Comparison of ENCODE assay signal across 9 cellular contexts in the genomic region with DNA sequence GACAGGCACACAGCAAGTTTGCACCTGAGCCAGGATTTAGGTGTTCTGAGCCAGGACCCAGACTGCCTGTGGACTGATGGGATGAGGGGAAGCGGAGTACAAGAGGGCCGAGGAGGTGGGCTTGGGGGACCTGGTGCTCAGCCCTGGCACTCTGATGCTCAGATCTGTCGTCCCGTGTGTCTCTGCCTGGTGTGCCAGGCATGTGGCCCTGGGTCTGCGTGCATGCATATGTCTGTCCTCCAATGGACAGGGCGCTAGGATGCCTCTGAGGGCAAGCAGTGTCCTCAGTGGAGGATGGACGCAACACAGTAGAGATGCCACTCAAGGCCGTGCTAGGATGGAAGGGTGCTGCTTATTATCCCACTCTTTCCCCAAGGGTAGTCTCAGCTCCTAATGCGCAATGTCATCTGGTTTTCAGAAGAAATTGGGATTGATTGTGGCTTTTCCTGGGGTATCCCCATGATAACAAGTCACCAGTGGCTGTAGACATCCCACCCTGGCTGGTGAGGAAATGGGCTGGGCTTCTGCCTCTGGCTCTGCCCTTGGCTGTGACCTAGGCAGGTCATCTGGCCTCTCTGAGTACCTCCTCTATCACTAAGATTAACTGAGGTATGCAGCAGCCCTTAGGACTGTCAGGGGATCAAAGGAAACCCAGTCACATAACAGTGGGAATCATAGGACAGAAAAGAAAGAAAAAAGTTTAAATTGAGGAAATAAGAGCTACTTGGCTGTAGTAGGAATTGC. TPM values are rescaled to one million over a fixed set of nuclear protein-coding genes. Genes with fewer than 3 reads are reported as not detected.
DNase-seq lines count a peak whose midpoint lies in the region; ATAC-seq, FAIRE-seq and TF ChIP-seq lines count a peak whose summit lies in the region.
"Had no signal": no experiment of that assay in that cellular context is flagged by ENCODE, and none has a peak within 500 bp of the region (broad histone marks: within the 10 kb centered on the region; RNA-seq: fewer than 3 reads in every experiment).

No MANE protein-coding gene starts in this region.

- no peak overlapping the region for H2BK15ac ChIP-seq in H9 (ENCODE audit: low read depth, low read length)

- H3K27ac ChIP-seq in H9 (ENCODE audit: insufficient read length, low read depth, low read length), result no peak overlapping the region
- H3K27ac ChIP-seq in small intestine (ENCODE audit: low read depth in 1 of 2, low read length in 1 of 2), result peak overlapping the region; percentile 28 to 84

- H3K23ac ChIP-seq in H9 (ENCODE audit: insufficient read length, low read depth, low read length), result no peak overlapping the region

- no peak overlapping the region for H3K18ac ChIP-seq in H9 (ENCODE audit: insufficient read length, low read depth, low read length)

- H3K4me3 ChIP-seq in small intestine (ENCODE audit: low read depth in 1 of 2, low read length in 2 of 2), result no peak overlapping the region

- peaks cover 14% of the 10 kb centered on the region for H3K4me1 ChIP-seq in H9 (ENCODE audit: insufficient read depth, low read length)
- H3K4me1 ChIP-seq in small intestine (ENCODE audit: control insufficient read depth in 2 of 2, insufficient read depth in 1 of 2, low read depth in 1 of 2, low read length in 1 of 2), result peaks cover 4 to 11% of the 10 kb centered on the region in 2 donors

- peaks cover 22 to 28% of the 10 kb centered on the region in 2 experiments for H3K4me1 Mint-ChIP-seq in H9
- H3K4me1 Mint-ChIP-seq in activated CD4-positive, alpha-beta memory T cell treated with anti-CD3 and anti-CD28 coated beads for 36 hours (ENCODE audit: low read depth), result peaks cover 56% of the 10 kb centered on the region

- no peak overlapping the region for H4K8ac ChIP-seq in H9 (replicated peaks; ENCODE audit: insufficient read length, low read depth, low read length)

- H3K27ac Mint-ChIP-seq in H9, result peak overlapping the region; percentile 38 to 78 (median 57); a peak in 6 of 7 replicates
- H3K27ac Mint-ChIP-seq in activated CD4-positive, alpha-beta memory T cell treated with anti-CD3 and anti-CD28 coated beads for 36 hours, result peak overlapping the region; percentile 3

- no peaks in the 10 kb centered on the region for H4K20me1 ChIP-seq in H9 (ENCODE audit: control insufficient read depth, insufficient read depth, insufficient read length)

- no peak overlapping the region for H3T11ph ChIP-seq in H9 (ENCODE audit: low read length)

- H3K9ac ChIP-seq in H9 (ENCODE audit: extremely low read depth, insufficient read length, low read length), result no peak overlapping the region

- TF ChIP-seq CTCF in H9 (conservative IDR thresholded peaks at IDR 0.05), result no peak

- POLR2A ChIA-PET in activated CD4-positive, alpha-beta memory T cell treated with anti-CD3 and anti-CD28 coated beads for 36 hours (lab: Charles Lee), result interaction anchor here (1.2 kb wide), 1 partner anchor 10 kb away, joined by 3 read pairs; no protein-coding TSS in a partner anchor

- H3K9me3 ChIP-seq in H9 (ENCODE audit: control insufficient read depth, low read depth, low read length) (no peaks in the 10 kb centered on the region), small intestine (ENCODE audit: control insufficient read depth, low read depth) (no peaks in the 10 kb centered on the region)

- FAIRE-seq in small intestine (lab: Jason Lieb, UNC), result no peak

- H3K4ac ChIP-seq in H9 (ENCODE audit: low read depth, low read length), result no peak overlapping the region

- no CpG with 5 or more reads among the region's 9 CpGs for WGBS in H9 (ENCODE audit: extremely low coverage, insufficient read length, low lambda C conversion rate)
- WGBS in small intestine, 3 donors, result 88 to 94% (median 93%) methylated on average over 9 of the region's 9 CpGs

- no peak overlapping the region for H3K56ac ChIP-seq in H9 (ENCODE audit: insufficient read length, low read depth, low read length)

- H2AK5ac ChIP-seq in H9 (ENCODE audit: insufficient read length, low read length), result no peak overlapping the region

- H3K79me1 ChIP-seq in H9 (ENCODE audit: insufficient read depth, low read depth, low read length, poor library complexity, severe bottlenecking), result no peaks in the 10 kb centered on the region

- intact Hi-C loops in activated CD4-positive, alpha-beta memory T cell treated with anti-CD3 and anti-CD28 coated beads for 36 hours (cut with micrococcal nuclease), result no loop called here

- CTCF ChIA-PET in activated CD4-positive, alpha-beta memory T cell treated with anti-CD3 and anti-CD28 coated beads for 36 hours (lab: Charles Lee), result interaction anchor here (0.6 to 4.4 kb wide), 3 partner anchors 10 to 1213 kb away, joined by 3 to 38 read pairs (median 3); no protein-coding TSS in a partner anchor

- H3K36me3 ChIP-seq in small intestine (ENCODE audit: control insufficient read depth in 2 of 2, insufficient read depth in 2 of 2, low read length in 2 of 2), result peaks cover 0 to 2% of the 10 kb centered on the region in 2 donors

- H2BK12ac ChIP-seq in H9 (ENCODE audit: insufficient read length, low read depth, low read length), result no peak overlapping the region

- H3K27me3 ChIP-seq in H9 (ENCODE audit: insufficient read depth, low read length) (no peaks in the 10 kb centered on the region), small intestine (ENCODE audit: control insufficient read depth in 2 of 2, insufficient read depth in 2 of 2, low read length in 2 of 2) (no peaks in the 10 kb centered on the region)

- no peaks in the 10 kb centered on the region for H3K79me2 ChIP-seq in H9 (ENCODE audit: insufficient read depth, low read length)

- no peak overlapping the region for H3K4me2 ChIP-seq in H9 (ENCODE audit: insufficient read depth, insufficient read length, low read length)

- no peaks in the 10 kb centered on the region for H3K27me3 Mint-ChIP-seq in H9 (ENCODE audit: low read depth)
- no peaks in the 10 kb centered on the region for H3K27me3 Mint-ChIP-seq in activated CD4-positive, alpha-beta memory T cell treated with anti-CD3 and anti-CD28 coated beads for 36 hours

- H2BK20ac ChIP-seq in H9 (ENCODE audit: low read depth, low read length, poor library complexity, severe bottlenecking), result no peak overlapping the region

- H2BK120ac ChIP-seq in H9 (ENCODE audit: low read depth, low read length, poor library complexity, severe bottlenecking), result no peak overlapping the region

- no peak overlapping the region for H3K14ac ChIP-seq in H9 (ENCODE audit: insufficient read depth, low read length)

- H3K9me3 Mint-ChIP-seq in H9, result no peaks in the 10 kb centered on the region
- H3K9me3 Mint-ChIP-seq in activated CD4-positive, alpha-beta memory T cell treated with anti-CD3 and anti-CD28 coated beads for 36 hours, result no peaks in the 10 kb centered on the region

- peaks cover 0 to 5% (median 3%) of the 10 kb centered on the region in 3 experiments; a peak in 6 of 7 replicates for H3K36me3 Mint-ChIP-seq in H9 (ENCODE audit: insufficient read depth in 1 of 3, low read depth in 3 of 3)
- H3K36me3 Mint-ChIP-seq in activated CD4-positive, alpha-beta memory T cell treated with anti-CD3 and anti-CD28 coated beads for 36 hours, result peaks cover 3% of the 10 kb centered on the region

- H3K23me2 ChIP-seq in H9 (ENCODE audit: insufficient read length, low read depth, low read length, poor library complexity, severe bottlenecking), result no peaks in the 10 kb centered on the region

- no peak for DNase-seq in H9
- DNase-seq in activated CD4-positive, alpha-beta memory T cell treated with anti-CD3 and anti-CD28 coated beads for 36 hours, result no peak
- peak; percentile 35 for DNase-seq in hepatic stellate cell (ENCODE audit: low spot score)
- DNase-seq in small intestine, result no peak
- DNase-seq in NCI-H1092 (lab: John Stamatoyannopoulos, UW), result no peak
- DNase-seq in amygdala (lab: John Stamatoyannopoulos, UW), result no peak
- DNase-seq in DMS114 treated with DMSO at 0.1 percent for 48 hours (lab: John Stamatoyannopoulos, UW; ENCODE audit: unreplicated experiment), result no peak
- DNase-seq: activated CD8-positive, alpha-beta memory T cell treated with anti-CD3 and anti-CD28 coated beads, Interleukin-2, amount 50 U/mL, for 4 hours had no signal

- H2BK5ac ChIP-seq in H9 (ENCODE audit: insufficient read length, low read length), result no peak overlapping the region

- ATAC-seq in GM18519 (IDR thresholded peaks at IDR 0.05; ENCODE audit: low FRiP score, unreplicated experiment), result no peak

- H3K4me3 Mint-ChIP-seq in H9, result peak overlapping the region in 1 of 2 experiments; percentile 12; a peak in 2 of 5 replicates
- no peak overlapping the region for H3K4me3 Mint-ChIP-seq in activated CD4-positive, alpha-beta memory T cell treated with anti-CD3 and anti-CD28 coated beads for 36 hours

- H4K5ac ChIP-seq in H9 (ENCODE audit: insufficient read length, low read depth, low read length), result no peak overlapping the region

- H4K91ac ChIP-seq in H9 (ENCODE audit: insufficient read length, low read depth, low read length), result no peak overlapping the region

- H2AFZ ChIP-seq in H9 (ENCODE audit: low read length), result no peak overlapping the region

RNA-seq across cellular contexts. Expression of gene SUSD2, which starts 35.7 kb away (rescaled TPM):
- 3.8 and 4.2 TPM in 2 replicates for total RNA-seq in H9 (2021)
- under 1 TPM; 0.19 to 0.22 TPM for total RNA-seq in activated CD4-positive, alpha-beta memory T cell treated with anti-CD3 and anti-CD28 coated beads for 36 hours
- polyA plus RNA-seq in small intestine, result 10 to 100 TPM in 1 of 3 donors, 1 to 10 TPM in 2; 6.1 to 15.0 (median 7.6) TPM
